ENCODE assay signal across 8 cellular contexts in genomic region chr14:23068792-23069412, GRCh38. TPM values are rescaled to one million over a fixed set of nuclear protein-coding genes. Genes with fewer than 3 reads are reported as not detected.
DNase-seq lines count a peak whose midpoint lies in the region; ATAC-seq and TF ChIP-seq lines count a peak whose summit lies in the region.

No MANE protein-coding gene starts in this region.

- H3K27ac ChIP-seq in 22Rv1: peak overlapping the region; percentile 93
- no peak overlapping the region for H3K27ac ChIP-seq in endodermal cell (ENCODE audit: low read depth, low read length)

- H3K27me3 ChIP-seq in endodermal cell (ENCODE audit: control insufficient read depth, insufficient read depth, low read length, poor library complexity, severe bottlenecking): no peaks in the 10 kb centered on the region

- H3K9me3 Mint-ChIP-seq in endodermal cell: no peaks in the 10 kb centered on the region
- no peaks in the 10 kb centered on the region for H3K9me3 Mint-ChIP-seq in stimulated activated effector memory CD8-positive, alpha-beta T cell treated with anti-CD3 and anti-CD28 coated beads, Interleukin-12 subunit alpha, Interleukin-12 subunit beta, amount 100 ng/mL, for 72 hours

- H3K4me1 Mint-ChIP-seq in endodermal cell: peaks cover 55% of the 10 kb centered on the region
- H3K4me1 Mint-ChIP-seq in stimulated activated effector memory CD8-positive, alpha-beta T cell treated with anti-CD3 and anti-CD28 coated beads, Interleukin-12 subunit alpha, Interleukin-12 subunit beta, amount 100 ng/mL, for 72 hours: peaks cover 45% of the 10 kb centered on the region

- DNase-seq in activated CD4-positive, alpha-beta T cell treated with anti-CD3 and anti-CD28 coated beads, Interleukin-2, amount 50 U/mL, for 4 hours: peak; percentile 58 to 65
- DNase-seq in endodermal cell (peak; percentile 96), myocyte (ENCODE audit: low read depth) (peak; percentile 94), NCI-H526 treated with DMSO at 0.1 percent for 48 hours (lab: John Stamatoyannopoulos, UW) (no peak)
- peak; percentile 41 to 79 for DNase-seq in stimulated activated effector memory CD8-positive, alpha-beta T cell treated with anti-CD3 and anti-CD28 coated beads, Interleukin-12 subunit alpha, Interleukin-12 subunit beta, amount 100 ng/mL, for 72 hours (ENCODE audit: low spot score in 2 of 2)

- no peaks in the 10 kb centered on the region for H3K27me3 Mint-ChIP-seq in endodermal cell (ENCODE audit: insufficient read depth)

- WGBS in endodermal cell (ENCODE audit: insufficient coverage in 1 of 2, insufficient read length in 1 of 2), 2 experiments: 4 to 37% methylated on average over 5 to 8 of the region's 8 CpGs

- peaks cover 69% of the 10 kb centered on the region for H3K36me3 Mint-ChIP-seq in endodermal cell (ENCODE audit: low read depth)
- peaks cover 53% of the 10 kb centered on the region for H3K36me3 Mint-ChIP-seq in stimulated activated effector memory CD8-positive, alpha-beta T cell treated with anti-CD3 and anti-CD28 coated beads, Interleukin-12 subunit alpha, Interleukin-12 subunit beta, amount 100 ng/mL, for 72 hours

- no peak overlapping the region for H3K9ac ChIP-seq in endodermal cell (ENCODE audit: extremely low read depth, low read length, poor library complexity, severe bottlenecking)

- peak overlapping the region; percentile 90 for H3K4me3 ChIP-seq in endodermal cell (ENCODE audit: low read length)

- peak overlapping the region; percentile 90 for H3K4me3 Mint-ChIP-seq in endodermal cell
- no peak overlapping the region for H3K4me3 Mint-ChIP-seq in stimulated activated effector memory CD8-positive, alpha-beta T cell treated with anti-CD3 and anti-CD28 coated beads, Interleukin-12 subunit alpha, Interleukin-12 subunit beta, amount 100 ng/mL, for 72 hours

- peak; percentile 70 for ATAC-seq in GM18907 (IDR thresholded peaks at IDR 0.05; ENCODE audit: unreplicated experiment)
- peak; percentile 56 for ATAC-seq in HG03571 (IDR thresholded peaks at IDR 0.05; ENCODE audit: unreplicated experiment)
- peak; percentile 83 for ATAC-seq in stimulated activated effector memory CD8-positive, alpha-beta T cell treated with anti-CD3 and anti-CD28 coated beads, Interleukin-12 subunit alpha, Interleukin-12 subunit beta, amount 100 ng/mL, for 72 hours

- H3K9me3 ChIP-seq in endodermal cell (ENCODE audit: control insufficient read depth, low read length): no peaks in the 10 kb centered on the region

- peak; percentile 99 for TF ChIP-seq CTCF in 22Rv1 (IDR thresholded peaks at IDR 0.05)
- peak; percentile 99 for TF ChIP-seq CTCF in endodermal cell (conservative IDR thresholded peaks at IDR 0.05)

- peaks cover 66% of the 10 kb centered on the region for H3K36me3 ChIP-seq in endodermal cell (ENCODE audit: control insufficient read depth, insufficient read depth, low read length)

- H3K27ac Mint-ChIP-seq in endodermal cell: peak overlapping the region; percentile 87
- peak overlapping the region; percentile 68 for H3K27ac Mint-ChIP-seq in stimulated activated effector memory CD8-positive, alpha-beta T cell treated with anti-CD3 and anti-CD28 coated beads, Interleukin-12 subunit alpha, Interleukin-12 subunit beta, amount 100 ng/mL, for 72 hours

- H3K4me1 ChIP-seq in endodermal cell (ENCODE audit: control insufficient read depth, insufficient read depth, low read length): peaks cover 34% of the 10 kb centered on the region

RNA-seq across cellular contexts. Expression of gene CDH24, which starts 11.6 kb away (rescaled TPM):
- total RNA-seq in endodermal cell (10 to 100 TPM; 16.9 to 17.2 TPM), myocyte (3.2 and 3.7 TPM in 2 replicates)
- 37.1 TPM for polyA plus RNA-seq in endodermal cell (2013, experiment 1 of 2)
- 32.0 TPM for polyA plus RNA-seq in endodermal cell (2013, experiment 2 of 2)
- polyA plus RNA-seq in myocyte (2012): 3.1 TPM

RNA-seq across cellular contexts. Expression of gene ACIN1, which starts 26.0 kb away (rescaled TPM):
- total RNA-seq in endodermal cell (100 to 1,000 TPM; 314 to 367 TPM), myocyte (85.4 and 90.4 TPM in 2 replicates)
- polyA plus RNA-seq in endodermal cell (2013, experiment 1 of 2): 253 TPM
- polyA plus RNA-seq in endodermal cell (2013, experiment 2 of 2): 214 TPM
- 122 TPM for polyA plus RNA-seq in myocyte (2012)

RNA-seq across cellular contexts. Expression of gene C14orf119, which starts 26.4 kb away (rescaled TPM):
- total RNA-seq in endodermal cell (10 to 100 TPM; 76.7 to 82.9 TPM), myocyte (28.9 and 40.7 TPM in 2 replicates)
- 61.4 TPM for polyA plus RNA-seq in endodermal cell (2013, experiment 1 of 2)
- 63.7 TPM for polyA plus RNA-seq in endodermal cell (2013, experiment 2 of 2)
- polyA plus RNA-seq in myocyte (2012): 86.9 TPM

RNA-seq across cellular contexts. Expression of gene PSMB11, which starts 26.9 kb away (rescaled TPM):
- total RNA-seq in endodermal cell (not detected), myocyte (not detected in 2 replicates)
- polyA plus RNA-seq in endodermal cell (2013, experiment 1 of 2): not detected
- not detected for polyA plus RNA-seq in endodermal cell (2013, experiment 2 of 2)
- not detected for polyA plus RNA-seq in myocyte (2012)

RNA-seq across cellular contexts. Expression of gene PSMB5, which starts 34.2 kb away (rescaled TPM):
- total RNA-seq in endodermal cell (100 to 1,000 TPM; 227 to 257 TPM), myocyte (250 and 303 TPM in 2 replicates)
- polyA plus RNA-seq in endodermal cell (2013, experiment 1 of 2): 176 TPM
- polyA plus RNA-seq in endodermal cell (2013, experiment 2 of 2): 169 TPM
- 352 TPM for polyA plus RNA-seq in myocyte (2012)
